In genomic region chr14:104866451-104867370, GRCh38 we compare ENCODE assay signal across 9 cellular contexts. TPM values are rescaled to one million over a fixed set of nuclear protein-coding genes. Genes with fewer than 3 reads are reported as not detected.
DNase-seq lines count a peak whose midpoint lies in the region; TF ChIP-seq lines count a peak whose summit lies in the region.
"Had no signal": no experiment of that assay in that cellular context is flagged by ENCODE, and none has a peak within 500 bp of the region (broad histone marks: within the 10 kb centered on the region; RNA-seq: fewer than 3 reads in every experiment).

No MANE protein-coding gene starts in this region.

- 75 to 76% methylated on average over 12 of the region's 12 CpGs for WGBS in esophagus, 2 donors

- POLR2A ChIA-PET in PC-9 (lab: Charles Lee; ENCODE audit: unreplicated experiment): interaction anchor here (0.6 kb wide), 1 partner anchor 13 kb away, joined by 3 read pairs; no protein-coding TSS in a partner anchor

- H3K27me3 ChIP-seq in PC-9 (ENCODE audit: insufficient read depth, low read depth) (no peaks in the 10 kb centered on the region), esophagus (ENCODE audit: control insufficient read depth in 1 of 2, insufficient read depth in 2 of 2, low read length in 2 of 2) (no peaks in the 10 kb centered on the region), neural cell (ENCODE audit: insufficient read depth, low read depth, low read length) (peaks cover 25% of the 10 kb centered on the region)

- TSS peak; percentile 20 for BruUV-seq in PC-9 (replicated peaks; lab: Mats Ljungman, UMichigan)

- H3K9me3 ChIP-seq in PC-9 (ENCODE audit: insufficient read depth, low read depth) (no peaks in the 10 kb centered on the region), esophagus (ENCODE audit: control insufficient read depth in 2 of 2, insufficient read depth in 1 of 2, low read depth in 1 of 2, low read length in 1 of 2) (no peaks in the 10 kb centered on the region), neural cell (ENCODE audit: low read length) (no peaks in the 10 kb centered on the region)

- intact Hi-C loops in PC-9 (cut with micrococcal nuclease; ENCODE audit: unreplicated experiment): no loop called here

- peak overlapping the region; percentile 73 for H3K4me3 ChIP-seq in AG10803 (ENCODE audit: low read length)
- H3K4me3 ChIP-seq in PC-9: peak overlapping the region; percentile 95
- H3K4me3 ChIP-seq in esophagus (ENCODE audit: low read depth in 1 of 2, low read length in 2 of 2): peak overlapping the region; percentile 58 to 60
- H3K4me3 ChIP-seq in neural cell (ENCODE audit: low read length): peak overlapping the region; percentile 94

- H2AFZ ChIP-seq in PC-9: no peak overlapping the region
- no peak overlapping the region for H2AFZ ChIP-seq in neural cell (ENCODE audit: low read depth, low read length)

- H3K4me2 ChIP-seq in PC-9: peak overlapping the region; percentile 92
- H3K4me2 ChIP-seq in neural cell (ENCODE audit: low read length): peak overlapping the region; percentile 94

- H4K20me1 ChIP-seq in PC-9 (ENCODE audit: insufficient read depth) (peaks cover 47% of the 10 kb centered on the region), neural cell (ENCODE audit: insufficient read depth) (peaks cover 6% of the 10 kb centered on the region)

- TF ChIP-seq RAD21 in neural cell (conservative IDR thresholded peaks at IDR 0.05): no peak

- H3K9ac ChIP-seq in neural cell (ENCODE audit: low read length): peak overlapping the region; percentile 87

- DNase-seq in AG10803 (ENCODE audit: low read depth) (no peak), PC-9 (no peak), RPMI8226 (no peak), NCI-H69 (lab: John Stamatoyannopoulos, UW) (no peak)
- no peak for DNase-seq in activated CD4-positive, CD25-positive, alpha-beta regulatory T cell treated with anti-CD3 and anti-CD28 coated beads, Interleukin-2, amount 50 U/mL, for 72 hours
- no peak for DNase-seq in activated CD8-positive, alpha-beta memory T cell treated with anti-CD3 and anti-CD28 coated beads, Interleukin-2, amount 50 U/mL, for 48 hours

- H3K27ac ChIP-seq in PC-9 (peak overlapping the region; percentile 54), esophagus (ENCODE audit: low read depth in 2 of 2, low read length in 1 of 2) (peak overlapping the region; percentile 92), neural cell (ENCODE audit: low read length) (no peak overlapping the region)

- CTCF ChIA-PET in PC-9 (lab: Charles Lee): no interaction called here

- peaks cover 9% of the 10 kb centered on the region; the same call in 1 of the 2 replicates for H3K36me3 ChIP-seq in PC-9 (ENCODE audit: low read depth)
- H3K36me3 ChIP-seq in esophagus (ENCODE audit: control insufficient read depth in 2 of 2, insufficient read depth in 2 of 2, low read length in 1 of 2): peaks cover 0 to 16% of the 10 kb centered on the region in 2 donors
- H3K36me3 ChIP-seq in neural cell (ENCODE audit: insufficient read depth, low read length): no peaks in the 10 kb centered on the region

- H3K4me1 ChIP-seq in PC-9 (replicated peaks; ENCODE audit: insufficient read depth) (peaks cover 11% of the 10 kb centered on the region), esophagus (ENCODE audit: control insufficient read depth in 2 of 2, insufficient read depth in 2 of 2, low read length in 1 of 2) (peaks cover 13 to 25% of the 10 kb centered on the region in 2 donors)

- TF ChIP-seq CTCF in AG10803 (conservative IDR thresholded peaks at IDR 0.05; ENCODE audit: low read length): no peak
- no peak for TF ChIP-seq CTCF in PC-9 (conservative IDR thresholded peaks at IDR 0.05)
- no peak for TF ChIP-seq CTCF in neural cell (IDR thresholded peaks at IDR 0.05; ENCODE audit: poor library complexity, severe bottlenecking)

- H3F3A ChIP-seq in PC-9 (ENCODE audit: insufficient read depth, low read depth) (peaks cover 12% of the 10 kb centered on the region; the same call in 1 of the 2 replicates), neural cell (ENCODE audit: insufficient read depth, low read length, poor library complexity, severe bottlenecking) (no peaks in the 10 kb centered on the region)

- H3K79me2 ChIP-seq in PC-9 (ENCODE audit: low read depth) (peaks cover 78% of the 10 kb centered on the region), neural cell (replicated peaks; ENCODE audit: insufficient read depth, low read length) (peaks cover 21% of the 10 kb centered on the region)

- TF ChIP-seq EP300 in neural cell (conservative IDR thresholded peaks at IDR 0.05; ENCODE audit: poor library complexity, severe bottlenecking): no peak

- H3K9me2 ChIP-seq in PC-9 (ENCODE audit: insufficient read depth) (no peaks in the 10 kb centered on the region), neural cell (ENCODE audit: insufficient read depth, low read length) (no peaks in the 10 kb centered on the region)

TF ChIP-seq in neural cell, 6 proteins besides CTCF, POLR2A, EP300 and RAD21:
- no peak for TF ChIP-seq POLR2AphosphoS5 (IDR thresholded peaks at IDR 0.05)
- TF ChIP-seq MXI1 (conservative IDR thresholded peaks at IDR 0.05; ENCODE audit: poor library complexity, severe bottlenecking): no peak
- no peak for TF ChIP-seq SMC3 (conservative IDR thresholded peaks at IDR 0.05; ENCODE audit: poor library complexity)

RNA-seq across cellular contexts. Expression of gene CEP170B, which starts 1.6 kb away (rescaled TPM):
- total RNA-seq in PC-9 (2021): 25.7 and 26.4 TPM in 2 replicates
- polyA plus RNA-seq in esophagus: 10 to 100 TPM; 19.8 to 37.5 TPM
- 11.6 and 13.2 TPM in 2 replicates for polyA plus RNA-seq in neural cell
- 21.1 and 27.5 TPM in 2 replicates for polyA minus RNA-seq in neural cell

RNA-seq across cellular contexts. Expression of gene PLD4, which starts 58.0 kb away (rescaled TPM):
- 0.05 TPM in 1 of 2 replicates, not detected in the other for total RNA-seq in PC-9 (2021)
- polyA plus RNA-seq in esophagus (under 1 TPM; 0.53 to 0.65 TPM), neural cell (not detected in 2 replicates)
- polyA minus RNA-seq in neural cell: 0.12 TPM in 1 of 2 replicates, not detected in the other
- total RNA-seq: glomerular endothelial cell had no signal
